Comparison of ENCODE assay signal across 24 cellular contexts in the genomic region with DNA sequence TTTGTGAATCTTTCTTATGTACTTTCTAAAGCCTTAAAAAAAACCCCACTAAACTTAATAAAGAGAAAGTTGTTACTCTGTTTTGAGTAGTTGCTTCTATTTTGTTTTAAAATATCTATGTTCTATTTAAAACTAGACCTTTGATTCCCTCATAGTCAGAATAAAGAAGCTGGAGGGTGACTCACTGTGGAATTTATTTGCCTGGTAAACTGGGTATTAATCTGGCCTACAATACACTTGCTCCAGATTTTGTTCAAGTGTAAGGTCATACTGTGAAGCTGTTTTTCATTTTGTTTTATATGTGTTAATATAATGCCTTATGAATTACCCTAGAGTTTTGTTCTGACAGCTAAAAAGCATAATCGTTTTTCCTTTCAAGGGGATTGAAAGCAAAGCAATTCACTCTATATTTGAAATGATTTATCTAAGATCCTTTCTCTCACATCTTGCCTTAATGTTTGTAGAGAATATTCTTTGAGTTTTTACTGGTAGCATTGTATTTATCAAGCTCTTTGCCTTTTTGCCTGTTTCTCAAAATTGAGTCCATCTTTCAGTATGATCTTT.
DNase-seq lines count a peak whose midpoint lies in the region; ATAC-seq and TF ChIP-seq lines count a peak whose summit lies in the region.
"Had no signal": no experiment of that assay in that cellular context is flagged by ENCODE, and none has a peak within 500 bp of the region (broad histone marks: within the 10 kb centered on the region; RNA-seq: fewer than 3 reads in every experiment).

No MANE protein-coding gene starts in this region.

- H3K27me3 ChIP-seq in hepatocyte, result no peaks in the 10 kb centered on the region
- H3K27me3 ChIP-seq: ovary had no signal

- no peaks in the 10 kb centered on the region for H3K9me3 ChIP-seq in SK-N-MC (ENCODE audit: low read depth, low read length)
- no peaks in the 10 kb centered on the region for H3K9me3 ChIP-seq in hepatocyte (ENCODE audit: low read depth)
- H3K9me3 ChIP-seq: ovary, SK-N-SH had no signal

- H4K20me1 ChIP-seq in hepatocyte (ENCODE audit: insufficient read depth, poor library complexity, severe bottlenecking), result no peaks in the 10 kb centered on the region

- H3K36me3 ChIP-seq in SK-N-MC (ENCODE audit: insufficient read depth, low read length) (no peaks in the 10 kb centered on the region), hepatocyte (replicated peaks; ENCODE audit: insufficient read depth, low read depth) (no peaks in the 10 kb centered on the region)
- H3K36me3 ChIP-seq: ovary had no signal

- no peaks in the 10 kb centered on the region for H3K79me2 ChIP-seq in hepatocyte

- H3K27ac ChIP-seq in SK-N-MC (peak overlapping the region; percentile 50), hepatocyte (no peak overlapping the region)
- H3K27ac ChIP-seq: 22Rv1, ovary had no signal

- H3K4me3 ChIP-seq in SK-N-MC (no peak overlapping the region), hepatocyte (no peak overlapping the region)
- H3K4me3 ChIP-seq: lung, ovary had no signal

- no peak for ATAC-seq in HG03521 (IDR thresholded peaks at IDR 0.05; ENCODE audit: unreplicated experiment)
- ATAC-seq: activated CD8-positive, alpha-beta T cell treated with anti-CD3 and anti-CD28 coated beads for 36 hours had no signal

- H3K4me2 ChIP-seq in hepatocyte, result peak overlapping the region; percentile 20
- H3K4me2 ChIP-seq: SK-N-SH had no signal

- H3K9ac ChIP-seq in SK-N-MC (ENCODE audit: insufficient read length), result no peak overlapping the region
- H3K9ac ChIP-seq: SK-N-SH had no signal

- WGBS in hepatocyte (ENCODE audit: low lambda C conversion rate, missing lambda C conversion rate), result 41% methylated on average over 1 of the region's 1 CpG

- DNase-seq in DMS53 (lab: John Stamatoyannopoulos, UW), result peak; percentile 23
- no peak for DNase-seq in DMS53 treated with DMSO at 0.1 percent for 48 hours (lab: John Stamatoyannopoulos, UW; ENCODE audit: unreplicated experiment)
- no peak for DNase-seq in SK-N-MC (ENCODE audit: low read depth, low spot score)
- no peak for DNase-seq in hepatocyte (ENCODE audit: low spot score)
- DNase-seq in NCI-H146 treated with DMSO at 0.1 percent for 48 hours (lab: John Stamatoyannopoulos, UW; ENCODE audit: unreplicated experiment), result no peak
- no peak for DNase-seq in activated CD4-positive, alpha-beta T cell treated with anti-CD3 and anti-CD28 coated beads for 1 hour
- no peak for DNase-seq in KG1 (lab: John Stamatoyannopoulos, UW)
- DNase-seq: activated CD4-positive, CD25-positive, alpha-beta regulatory T cell; activated CD8-positive, alpha-beta T cell treated with anti-CD3 and anti-CD28 coated beads for 36 hours; activated naive CD4-positive, alpha-beta T cell treated with Interleukin-2 at 50 U/mL for 16 hours; activated T-cell treated with anti-CD3 and anti-CD28 coated beads, Interleukin-2, amount 50 U/mL, for 24 hours; CD4-positive, CD25-positive, alpha-beta regulatory T cell; endodermal cell; hippocampal formation; islet precursor cell; naive B cell; NCI-H2227 treated with DMSO at 0.1 percent for 48 hours; ovary; SK-N-SH; stimulated activated CD4-positive, alpha-beta T cell treated with anti-CD3 and anti-CD28 coated beads, Interleukin-2, amount 100 ng/mL, for 24 hours; T1000 had no signal

- no peaks in the 10 kb centered on the region for H3K9me2 ChIP-seq in hepatocyte (replicated peaks; ENCODE audit: insufficient read depth)
- H3K9me2 ChIP-seq: SK-N-SH had no signal

- no peak overlapping the region for H2AFZ ChIP-seq in hepatocyte

- H3K4me1 ChIP-seq in hepatocyte (ENCODE audit: insufficient read depth), result peaks cover 3% of the 10 kb centered on the region

- no peak for TF ChIP-seq CTCF in hepatocyte (IDR thresholded peaks at IDR 0.05; ENCODE audit: poor library complexity)
